20 cellular contexts compared by ENCODE assay signal in the genomic region with DNA sequence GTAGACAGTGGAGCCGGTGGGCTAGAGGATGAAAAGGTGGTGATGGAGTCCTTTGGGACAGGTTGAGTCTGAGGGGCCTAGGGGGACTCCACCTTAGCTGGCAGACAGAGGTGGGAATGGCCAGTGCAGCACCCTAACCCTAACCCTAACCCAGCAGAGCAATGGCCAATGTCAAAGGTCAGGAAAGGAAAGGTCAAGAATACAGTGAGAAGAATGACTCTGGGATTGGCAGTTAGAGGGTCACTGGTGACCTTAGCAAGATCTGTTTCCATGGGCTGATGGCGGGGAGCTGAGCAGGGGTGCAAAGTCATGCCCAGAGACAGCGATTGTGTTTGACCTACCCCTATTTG. TPM values are rescaled to one million over a fixed set of nuclear protein-coding genes. Genes with fewer than 3 reads are reported as not detected.
"Had no signal": no experiment of that assay in that cellular context is flagged by ENCODE, and none has a peak within 500 bp of the region (broad histone marks: within the 10 kb centered on the region; RNA-seq: fewer than 3 reads in every experiment).

No MANE protein-coding gene starts in this region.

- H3K27me3 ChIP-seq: pancreas, thyroid gland, vagina had no signal

- H3K4me3 Mint-ChIP-seq: dendritic cell treated with granulocyte-macrophage colony-stimulating factor and Interleukin-4, amounts not matched to agents 40 ng/mL and 50 ng/mL, for 4 days; effector memory CD8-positive, alpha-beta T cell; immature natural killer cell; nephron; type B pancreatic cell had no signal

- H3K4me1 Mint-ChIP-seq: nephron had no signal

- H3K4me3 ChIP-seq: esophagus squamous epithelium, left ventricle myocardium inferior, lower lobe of right lung, pancreas, thyroid gland, vagina had no signal

- H3K36me3 ChIP-seq: left ventricle myocardium inferior, pancreas, thyroid gland, vagina had no signal

- H3K9me3 Mint-ChIP-seq: dendritic cell treated with granulocyte-macrophage colony-stimulating factor and Interleukin-4, amounts not matched to agents 40 ng/mL and 50 ng/mL, for 4 days; immature natural killer cell; nephron; type B pancreatic cell had no signal

- DNase-seq: effector memory CD8-positive, alpha-beta T cell; esophagus squamous epithelium; immature natural killer cell; left ventricle myocardium inferior; lower lobe of right lung; midbrain; occipital lobe; right cardiac atrium; small intestine; stimulated activated CD4-positive, alpha-beta T cell treated with anti-CD3 and anti-CD28 coated beads, Interleukin-2, amount 100 ng/mL, for 48 hours; stimulated activated naive CD4-positive, alpha-beta T cell treated with Interleukin-2 at 50 U/mL for 16 hours; thyroid gland had no signal

- H3K27ac ChIP-seq: esophagus squamous epithelium, left ventricle myocardium inferior, lower lobe of right lung, pancreas, thyroid gland, vagina had no signal

- H3K27ac Mint-ChIP-seq: dendritic cell treated with granulocyte-macrophage colony-stimulating factor and Interleukin-4, amounts not matched to agents 40 ng/mL and 50 ng/mL, for 4 days; effector memory CD8-positive, alpha-beta T cell; immature natural killer cell; nephron; progenitor cell of endocrine pancreas; type B pancreatic cell had no signal

- H3K27me3 Mint-ChIP-seq: dendritic cell treated with granulocyte-macrophage colony-stimulating factor and Interleukin-4, amounts not matched to agents 40 ng/mL and 50 ng/mL, for 4 days; effector memory CD8-positive, alpha-beta T cell had no signal

- H3K9me3 ChIP-seq: esophagus squamous epithelium, left ventricle myocardium inferior, lower lobe of right lung, pancreas, thyroid gland, vagina had no signal

- FAIRE-seq: keratinocyte, pancreas, small intestine had no signal

- H3K4me1 ChIP-seq: pancreas, thyroid gland had no signal

- ATAC-seq: effector memory CD8-positive, alpha-beta T cell; lower lobe of right lung; pancreas; right cardiac atrium had no signal

- H3K36me3 Mint-ChIP-seq: immature natural killer cell, type B pancreatic cell had no signal

RNA-seq across cellular contexts. Expression of gene GNA15, which starts 16.6 kb away (rescaled TPM):
- total RNA-seq: progenitor cell of endocrine pancreas had no signal

RNA-seq across cellular contexts. Expression of gene S1PR4, which starts 26.2 kb away (rescaled TPM):
- total RNA-seq: epithelial cell of proximal tubule, progenitor cell of endocrine pancreas, vagina had no signal
